In genomic region chr16:89545044-89545830, GRCh38 we compare ENCODE assay signal across 1 cellular context.
TF ChIP-seq lines count a peak whose summit lies in the region.

No MANE protein-coding gene starts in this region.

TF ChIP-seq in HepG2, 621 proteins besides CTCF, POLR2A, EP300 and RAD21 (continued from another document and continues in another):
- TF ChIP-seq FOXP4 (CRISPR knock-in tag; IDR thresholded peaks at IDR 0.05): peak; percentile 50
- no peak for TF ChIP-seq KLF6 (CRISPR knock-in tag; IDR thresholded peaks at IDR 0.05)
- TF ChIP-seq ZNF710 (CRISPR knock-in tag; IDR thresholded peaks at IDR 0.05; ENCODE audit: borderline replicate concordance): peak; percentile 71; the same call in 1 of the 2 replicates
- TF ChIP-seq ATF1 (CRISPR knock-in tag; IDR thresholded peaks at IDR 0.05): no peak
- TF ChIP-seq KLF9 (CRISPR knock-in tag; IDR thresholded peaks at IDR 0.05; ENCODE audit: low read depth): no peak
- peak; percentile 73; the same call in 1 of the 2 replicates for TF ChIP-seq ZNF607 (CRISPR knock-in tag; IDR thresholded peaks at IDR 0.05; ENCODE audit: borderline replicate concordance)
- TF ChIP-seq MAX (IDR thresholded peaks at IDR 0.05): peak; percentile 67
- no peak for TF ChIP-seq JUNB (CRISPR knock-in tag; IDR thresholded peaks at IDR 0.05; ENCODE audit: borderline replicate concordance)
- 0 out of 2 replicates have a peak, but pooled peaks have one; percentile 71 for TF ChIP-seq ZNF670 (CRISPR knock-in tag; IDR thresholded peaks at IDR 0.05; ENCODE audit: borderline replicate concordance)
- TF ChIP-seq HINFP (CRISPR knock-in tag; IDR thresholded peaks at IDR 0.05; ENCODE audit: low read depth): peak; percentile 79; the same call in 1 of the 2 replicates
- TF ChIP-seq ZNF891 (CRISPR knock-in tag; IDR thresholded peaks at IDR 0.05): peak; percentile 86; the same call in 1 of the 2 replicates
- TF ChIP-seq ZNF367 (CRISPR knock-in tag; IDR thresholded peaks at IDR 0.05; ENCODE audit: borderline replicate concordance): no peak
- TF ChIP-seq KLF11 (CRISPR knock-in tag; IDR thresholded peaks at IDR 0.05): no peak
- no peak for TF ChIP-seq ZNF382 (CRISPR knock-in tag; IDR thresholded peaks at IDR 0.05; ENCODE audit: borderline replicate concordance)
- TF ChIP-seq ZSCAN20 (CRISPR knock-in tag; IDR thresholded peaks at IDR 0.05; ENCODE audit: borderline replicate concordance): 0 out of 2 replicates have a peak, but pooled peaks have one; percentile 49
- TF ChIP-seq PTBP1 (IDR thresholded peaks at IDR 0.05; ENCODE audit: low read depth, low read length, poor library complexity, severe bottlenecking): no peak
- TF ChIP-seq RARG (CRISPR knock-in tag; IDR thresholded peaks at IDR 0.05; ENCODE audit: low read depth): no peak; the same call in 1 of the 2 replicates
- TF ChIP-seq PREB (CRISPR knock-in tag; IDR thresholded peaks at IDR 0.05): no peak
- TF ChIP-seq HNRNPLL (IDR thresholded peaks at IDR 0.05; ENCODE audit: low read depth, low read length, poor library complexity, severe bottlenecking): no peak
- no peak for TF ChIP-seq CHD2 (IDR thresholded peaks at IDR 0.05; ENCODE audit: low read depth, low read length)
- TF ChIP-seq PCBP2 (optimal IDR thresholded peaks at IDR 0.05; ENCODE audit: low read depth, low read length, poor library complexity, severe bottlenecking): no peak
- TF ChIP-seq XRCC5 (optimal IDR thresholded peaks at IDR 0.05; ENCODE audit: low read length): peak; percentile 89
- no peak; the same call in 1 of the 2 replicates for TF ChIP-seq BCL6 (CRISPR knock-in tag; IDR thresholded peaks at IDR 0.05)
- TF ChIP-seq ZNF282 (IDR thresholded peaks at IDR 0.05; ENCODE audit: partially characterized antibody): no peak
- TF ChIP-seq SMAD3 (CRISPR knock-in tag; IDR thresholded peaks at IDR 0.05): no peak
- no peak for TF ChIP-seq PRMT3 (CRISPR knock-in tag; IDR thresholded peaks at IDR 0.05; ENCODE audit: borderline replicate concordance, low read depth)
- peak; percentile 54 for TF ChIP-seq YEATS4 (CRISPR knock-in tag; IDR thresholded peaks at IDR 0.05; ENCODE audit: borderline replicate concordance)
- TF ChIP-seq AHDC1 (CRISPR knock-in tag; IDR thresholded peaks at IDR 0.05; ENCODE audit: borderline replicate concordance): no peak; the same call in 1 of the 2 replicates
- peak; percentile 38; the same call in 1 of the 2 replicates for TF ChIP-seq ZFP36L1 (CRISPR knock-in tag; IDR thresholded peaks at IDR 0.05)
- TF ChIP-seq BRF2 (CRISPR knock-in tag; IDR thresholded peaks at IDR 0.05): no peak; the same call in 1 of the 2 replicates
- no peak for TF ChIP-seq SMYD3 (CRISPR knock-in tag; IDR thresholded peaks at IDR 0.05)
- no peak; the same call in 1 of the 2 replicates for TF ChIP-seq FOXA3 (CRISPR knock-in tag; IDR thresholded peaks at IDR 0.05)
- TF ChIP-seq FOSL1 (CRISPR knock-in tag; IDR thresholded peaks at IDR 0.05; ENCODE audit: borderline replicate concordance): no peak
- no peak; the same call in 1 of the 2 replicates for TF ChIP-seq IRF2 (CRISPR knock-in tag; IDR thresholded peaks at IDR 0.05)
- no peak for TF ChIP-seq ARID2 (CRISPR knock-in tag; IDR thresholded peaks at IDR 0.05; ENCODE audit: borderline replicate concordance)
- peak; percentile 76 for TF ChIP-seq ZNF18 (CRISPR knock-in tag; IDR thresholded peaks at IDR 0.05; ENCODE audit: insufficient replicate concordance)
- 0 out of 2 replicates have a peak, but pooled peaks have one; percentile 35 for TF ChIP-seq TBX2 (CRISPR knock-in tag; IDR thresholded peaks at IDR 0.05; ENCODE audit: borderline replicate concordance)
- TF ChIP-seq SNAPC2 (CRISPR knock-in tag; IDR thresholded peaks at IDR 0.05): peak; percentile 31
- TF ChIP-seq NR2F1 (CRISPR knock-in tag; IDR thresholded peaks at IDR 0.05): no peak
- TF ChIP-seq PAX8 (CRISPR knock-in tag; IDR thresholded peaks at IDR 0.05; ENCODE audit: borderline replicate concordance): no peak
- peak; percentile 56 to 74 for TF ChIP-seq MAFK (conservative IDR thresholded peaks at IDR 0.05 in 1 of 2, IDR thresholded peaks at IDR 0.05 in 1 of 2; ENCODE audit: low read length in 2 of 2)
- no peak; the same call in 1 of the 2 replicates for TF ChIP-seq ZSCAN21 (CRISPR knock-in tag; IDR thresholded peaks at IDR 0.05; ENCODE audit: borderline replicate concordance)
